ENCODE assay signal across 27 cellular contexts in the genomic region with DNA sequence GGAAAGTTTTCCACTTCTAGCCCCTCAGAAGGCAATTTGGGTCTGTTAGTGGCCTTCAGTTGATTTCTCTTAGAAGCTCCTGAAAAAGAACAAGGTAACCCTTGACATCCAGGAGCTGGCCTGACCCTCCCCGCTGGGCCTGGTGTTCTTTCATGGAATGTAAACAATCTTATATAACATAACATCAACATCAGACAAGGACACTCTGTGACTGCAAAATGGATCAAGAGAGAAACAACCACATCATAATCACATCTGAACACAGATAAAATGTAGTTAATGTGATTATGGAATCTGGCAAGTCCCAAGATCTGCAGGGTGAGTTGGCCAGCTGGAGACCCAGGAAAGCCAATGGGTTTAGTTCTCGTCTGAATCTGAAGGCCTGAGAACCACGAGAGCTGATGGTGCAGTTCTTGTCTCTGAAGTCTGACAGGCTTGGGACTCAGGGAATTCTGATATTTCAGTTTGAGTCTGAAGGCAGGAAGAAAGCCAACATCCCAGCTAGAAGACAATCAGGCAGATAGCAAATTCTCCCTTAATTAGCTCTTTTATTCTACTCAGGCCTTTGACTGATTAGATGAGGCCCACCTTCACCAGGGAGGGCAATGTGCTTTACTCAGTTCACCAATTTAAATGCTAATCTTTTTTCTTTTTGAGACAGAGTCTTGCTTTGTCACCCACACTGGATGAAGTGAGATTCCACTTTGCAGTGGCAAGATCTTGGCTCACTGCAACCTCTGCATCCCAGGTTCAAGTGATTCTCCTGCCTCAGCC.
DNase-seq lines count a peak whose midpoint lies in the region; ATAC-seq and TF ChIP-seq lines count a peak whose summit lies in the region.
"Had no signal": no experiment of that assay in that cellular context is flagged by ENCODE, and none has a peak within 500 bp of the region (broad histone marks: within the 10 kb centered on the region; RNA-seq: fewer than 3 reads in every experiment).

No MANE protein-coding gene starts in this region.

- POLR2A ChIA-PET in PC-9 (lab: Charles Lee; ENCODE audit: unreplicated experiment): no interaction called here

- H3K4me3 ChIP-seq in left ventricle myocardium inferior (no peak overlapping the region), right atrium auricular region (no peak overlapping the region), PC-9 (no peak overlapping the region), choroid plexus epithelial cell (ENCODE audit: low read depth, low read length) (no peak overlapping the region)
- H3K4me3 ChIP-seq: BLaER1 had no signal

- no TSS peak for BruUV-seq in PC-9 (replicated peaks; lab: Mats Ljungman, UMichigan)

- no peaks in the 10 kb centered on the region for H3K36me3 Mint-ChIP-seq in T-helper 17 cell (ENCODE audit: low read depth)
- H3K36me3 Mint-ChIP-seq: CD4-positive, alpha-beta memory T cell had no signal

- H3K4me1 ChIP-seq in left ventricle myocardium inferior: peaks cover 18% of the 10 kb centered on the region
- no peaks in the 10 kb centered on the region for H3K4me1 ChIP-seq in right atrium auricular region
- H3K4me1 ChIP-seq in PC-9 (replicated peaks; ENCODE audit: insufficient read depth): peaks cover 26% of the 10 kb centered on the region

- H2AFZ ChIP-seq in PC-9: peak overlapping the region; percentile 37; the same call in 1 of the 2 replicates

- peaks cover 25% of the 10 kb centered on the region for H3F3A ChIP-seq in PC-9 (ENCODE audit: insufficient read depth, low read depth)

- H3K4me1 Mint-ChIP-seq in T-helper 17 cell: peaks cover 9% of the 10 kb centered on the region

- TF ChIP-seq CTCF in left ventricle myocardium inferior (IDR thresholded peaks at IDR 0.05; ENCODE audit: borderline replicate concordance): no peak
- TF ChIP-seq CTCF in right atrium auricular region (IDR thresholded peaks at IDR 0.05): no peak
- no peak for TF ChIP-seq CTCF in PC-9 (conservative IDR thresholded peaks at IDR 0.05)
- TF ChIP-seq CTCF in choroid plexus epithelial cell (conservative IDR thresholded peaks at IDR 0.05; ENCODE audit: low read depth, low read length): no peak

- no peak for DNase-seq in left ventricle myocardium inferior
- no peak for DNase-seq in right atrium auricular region (ENCODE audit: low spot score)
- DNase-seq in PC-9: no peak
- DNase-seq in choroid plexus epithelial cell (ENCODE audit: low read depth): peak; percentile 71
- DNase-seq in smooth muscle cell of the brain vasculature (ENCODE audit: low read depth, low spot score): peak; percentile 35
- DNase-seq in A172 (ENCODE audit: low spot score): no peak
- DNase-seq in T-helper 17 cell: no peak
- DNase-seq: 8988T; CD4-positive, alpha-beta memory T cell; COR-L47; DMS53; GOT3; HCEC 1CT; Kasumi-1; MV-4-11; NCI-H1105; NCI-H1436 treated with DMSO at 0.1 percent for 48 hours; NCI-H187 treated with DMSO at 0.1 percent for 48 hours; NCI-H2171 treated with DMSO at 0.1 percent for 48 hours; NCI-H524; NCI-H774; SIG-M5 had no signal

- no peaks in the 10 kb centered on the region for H3K9me3 ChIP-seq in left ventricle myocardium inferior (replicated peaks)
- H3K9me3 ChIP-seq in right atrium auricular region: no peaks in the 10 kb centered on the region
- 0 out of 2 replicates have a peak, but pooled peaks cover 3% of the 10 kb centered on the region for H3K9me3 ChIP-seq in PC-9 (ENCODE audit: insufficient read depth, low read depth)
- no peaks in the 10 kb centered on the region for H3K9me3 ChIP-seq in T-helper 17 cell (ENCODE audit: control insufficient read depth, low read length, poor library complexity, severe bottlenecking)
- H3K9me3 ChIP-seq: BLaER1 had no signal

- H3K27me3 ChIP-seq in left ventricle myocardium inferior (ENCODE audit: low read depth) (no peaks in the 10 kb centered on the region), right atrium auricular region (no peaks in the 10 kb centered on the region), PC-9 (ENCODE audit: insufficient read depth, low read depth) (no peaks in the 10 kb centered on the region)
- H3K27me3 ChIP-seq: BLaER1 had no signal

- H3K27ac Mint-ChIP-seq in T-helper 17 cell: no peak overlapping the region
- H3K27ac Mint-ChIP-seq: CD4-positive, alpha-beta memory T cell had no signal

- H3K36me3 ChIP-seq in left ventricle myocardium inferior (no peaks in the 10 kb centered on the region), right atrium auricular region (no peaks in the 10 kb centered on the region), PC-9 (ENCODE audit: low read depth) (no peaks in the 10 kb centered on the region)
- H3K36me3 ChIP-seq: BLaER1 had no signal

- intact Hi-C loops in left ventricle myocardium inferior (cut with micrococcal nuclease) (no loop called here), PC-9 (cut with micrococcal nuclease; ENCODE audit: unreplicated experiment) (no loop called here)

- H4K20me1 ChIP-seq in PC-9 (ENCODE audit: insufficient read depth): no peaks in the 10 kb centered on the region
- H4K20me1 ChIP-seq: BLaER1 had no signal

- ATAC-seq in HG02885 (IDR thresholded peaks at IDR 0.05; ENCODE audit: poor library complexity, unreplicated experiment): no peak
- no peak for ATAC-seq in T-helper 17 cell
- ATAC-seq: Panc1 had no signal

- no peak overlapping the region for H3K4me2 ChIP-seq in PC-9
- H3K4me2 ChIP-seq: BLaER1 had no signal

- H3K27me3 Mint-ChIP-seq in T-helper 17 cell: peaks cover 6% of the 10 kb centered on the region
- H3K27me3 Mint-ChIP-seq: CD4-positive, alpha-beta memory T cell had no signal

- H3K9me2 ChIP-seq in PC-9 (ENCODE audit: insufficient read depth): no peaks in the 10 kb centered on the region

- H3K79me2 ChIP-seq in PC-9 (ENCODE audit: low read depth): no peaks in the 10 kb centered on the region

- H3K27ac ChIP-seq in left ventricle myocardium inferior (replicated peaks) (peak overlapping the region; percentile 63), right atrium auricular region (no peak overlapping the region), PC-9 (peak overlapping the region; percentile 88)
- H3K27ac ChIP-seq: BLaER1, HL-60, RWPE1 had no signal

- H3K4me3 Mint-ChIP-seq in T-helper 17 cell: no peak overlapping the region
- H3K4me3 Mint-ChIP-seq: CD4-positive, alpha-beta memory T cell had no signal

- CTCF ChIA-PET in PC-9 (lab: Charles Lee): interaction anchor here (0.7 kb wide), 1 partner anchor 374 kb away, joined by 5 read pairs; no protein-coding TSS in a partner anchor

Comparison
In these comparisons a context has a peak if more than half of its experiments do, and no peak if none do; other contexts are left out.
1. H3K27ac ChIP-seq: peak in left ventricle myocardium inferior (single experiment) and PC-9 (single experiment); none in right atrium auricular region (0 of 2).
2. DNase-seq: peak in choroid plexus epithelial cell (single experiment) and smooth muscle cell of the brain vasculature (single experiment); none in left ventricle myocardium inferior (single experiment), right atrium auricular region (single experiment), PC-9 (0 of 2), A172 (single experiment) and T-helper 17 cell (0 of 3).